ENCODE assay signal across 8 cellular contexts in genomic region chr1:112701227-112702066, GRCh38. TPM values are rescaled to one million over a fixed set of nuclear protein-coding genes. Genes with fewer than 3 reads are reported as not detected.
DNase-seq lines count a peak whose midpoint lies in the region; ATAC-seq and TF ChIP-seq lines count a peak whose summit lies in the region.

No MANE protein-coding gene starts in this region.

- 80 to 89% methylated on average over 17 of the region's 17 CpGs for WGBS in body of pancreas, 2 donors

- peak overlapping the region; percentile 98 for H3K27ac Mint-ChIP-seq in mesothelial cell of epicardium

- no peak for TF ChIP-seq CTCF in body of pancreas (IDR thresholded peaks at IDR 0.05)
- TF ChIP-seq CTCF in mesothelial cell of epicardium (IDR thresholded peaks at IDR 0.05; ENCODE audit: unreplicated experiment): no peak
- no peak for TF ChIP-seq CTCF in tibial artery (IDR thresholded peaks at IDR 0.05)

- H3K4me3 ChIP-seq in body of pancreas (no peak overlapping the region), tibial artery (no peak overlapping the region)

- H3K27ac ChIP-seq in body of pancreas: peak overlapping the region; percentile 37 to 77 (median 75)
- peak overlapping the region; percentile 88 to 99 for H3K27ac ChIP-seq in tibial artery

- peaks cover 75% of the 10 kb centered on the region for H3K4me1 ChIP-seq in body of pancreas
- peaks cover 16 to 72% (median 59%) of the 10 kb centered on the region in 4 donors for H3K4me1 ChIP-seq in tibial artery

- intact Hi-C loops in body of pancreas (cut with DNase I) (no loop called here), tibial artery (cut with DNase I; ENCODE audit: low total_unique reads) (loop anchor here (2.0 kb wide), 1 partner anchor 27 kb away; the partner anchor contains the start of gene MOV10)

- no peak for TF ChIP-seq POLR2A in body of pancreas (IDR thresholded peaks at IDR 0.05)

- H3K27me3 ChIP-seq in body of pancreas: no peaks in the 10 kb centered on the region
- H3K27me3 ChIP-seq in tibial artery: no peaks in the 10 kb centered on the region

- H3K4me3 Mint-ChIP-seq in mesothelial cell of epicardium: peak overlapping the region; percentile 38

- H3K4me1 Mint-ChIP-seq in mesothelial cell of epicardium: peaks cover 87% of the 10 kb centered on the region

- peaks cover 0 to 4% of the 10 kb centered on the region in 2 donors for H3K36me3 ChIP-seq in body of pancreas (replicated peaks in 1 of 2; ENCODE audit: insufficient read depth in 1 of 2, low read depth in 2 of 2)
- peaks cover 10 to 62% (median 62%) of the 10 kb centered on the region in 3 donors for H3K36me3 ChIP-seq in tibial artery

- H3K9me3 ChIP-seq in body of pancreas (no peaks in the 10 kb centered on the region), tibial artery (no peaks in the 10 kb centered on the region)

- H3K9me3 Mint-ChIP-seq in mesothelial cell of epicardium: no peaks in the 10 kb centered on the region

- H3K36me3 Mint-ChIP-seq in mesothelial cell of epicardium: peaks cover 25% of the 10 kb centered on the region

- no peaks in the 10 kb centered on the region for H3K27me3 Mint-ChIP-seq in mesothelial cell of epicardium (ENCODE audit: low read depth)

- ATAC-seq in body of pancreas (no peak), GM18519 (IDR thresholded peaks at IDR 0.05; ENCODE audit: low FRiP score, unreplicated experiment) (no peak)

- peak; percentile 47 for DNase-seq in activated CD8-positive, alpha-beta memory T cell treated with anti-CD3 and anti-CD28 coated beads for 24 hours
- no peak for DNase-seq in activated CD8-positive, alpha-beta memory T cell treated with anti-CD3 and anti-CD28 coated beads, Interleukin-2, amount 50 U/mL, for 48 hours
- DNase-seq in body of pancreas (peak in 1 of 4 donors; percentile 9), mesothelial cell of epicardium (ENCODE audit: low spot score in 2 of 2, unreplicated experiment in 2 of 2) (no peak), tibial artery (peak in 1 of 2 donors; percentile 19), NCI-H1694 treated with DMSO at 0.1 percent for 48 hours (lab: John Stamatoyannopoulos, UW) (no peak), retina (no peak)

RNA-seq across cellular contexts. Expression of gene RHOC, which starts 5.5 kb away (rescaled TPM):
- total RNA-seq in body of pancreas (100 to 1,000 TPM in 1 of 2 donors, 10 to 100 TPM in 1; 75.5 to 136 TPM), mesothelial cell of epicardium (159 to 163 TPM (median 162 TPM) in 3 replicates)

RNA-seq across cellular contexts. Expression of gene PPM1J, which starts 13.7 kb away (rescaled TPM):
- 1 to 10 TPM in 1 of 2 donors, under 1 TPM in 1; 0.66 to 2.3 TPM for total RNA-seq in body of pancreas
- total RNA-seq in mesothelial cell of epicardium: 4.3 to 4.7 TPM (median 4.4 TPM) in 3 replicates

RNA-seq across cellular contexts. Expression of gene MOV10, which starts 27.0 kb away (rescaled TPM):
- total RNA-seq in body of pancreas (10 to 100 TPM; 26.2 to 29.3 TPM), mesothelial cell of epicardium (145 to 163 TPM (median 154 TPM) in 3 replicates)
